ENCODE assay signal across 1 cellular context in the genomic region with DNA sequence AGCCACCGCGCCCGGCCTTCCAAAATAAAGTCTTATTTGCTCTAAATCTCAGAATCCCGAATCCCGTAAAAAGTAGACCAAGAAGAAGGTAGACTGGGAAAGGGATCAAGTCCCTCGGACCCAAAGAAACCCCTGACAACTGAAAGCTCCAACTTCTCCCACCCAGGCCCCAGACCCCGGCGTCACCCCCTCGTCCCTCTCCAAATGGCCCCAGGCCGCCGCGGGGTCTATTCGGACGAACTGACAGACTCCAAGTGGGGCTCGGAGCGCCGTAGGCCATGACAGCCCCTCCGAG.
TF ChIP-seq lines count a peak whose summit lies in the region.

No MANE protein-coding gene starts in this region.

TF ChIP-seq in HepG2, 621 proteins besides CTCF, POLR2A, EP300 and RAD21 (continues in another document):
- TF ChIP-seq, protein P1, sequence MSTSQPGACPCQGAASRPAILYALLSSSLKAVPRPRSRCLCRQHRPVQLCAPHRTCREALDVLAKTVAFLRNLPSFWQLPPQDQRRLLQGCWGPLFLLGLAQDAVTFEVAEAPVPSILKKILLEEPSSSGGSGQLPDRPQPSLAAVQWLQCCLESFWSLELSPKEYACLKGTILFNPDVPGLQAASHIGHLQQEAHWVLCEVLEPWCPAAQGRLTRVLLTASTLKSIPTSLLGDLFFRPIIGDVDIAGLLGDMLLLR (CRISPR knock-in tag; IDR thresholded peaks at IDR 0.05), result 0 out of 2 replicates have a peak, but pooled peaks have one; percentile 7
- no peak for TF ChIP-seq PTBP1 (IDR thresholded peaks at IDR 0.05; ENCODE audit: low read depth, low read length, poor library complexity, severe bottlenecking)
- TF ChIP-seq MAFK (conservative IDR thresholded peaks at IDR 0.05 in 1 of 2, IDR thresholded peaks at IDR 0.05 in 1 of 2; ENCODE audit: low read length in 2 of 2), result no peak
- no peak for TF ChIP-seq NCOR1 (IDR thresholded peaks at IDR 0.05; ENCODE audit: borderline replicate concordance, low read length)
- TF ChIP-seq ZNF547 (CRISPR knock-in tag; IDR thresholded peaks at IDR 0.05), result no peak
- TF ChIP-seq ZNF510 (CRISPR knock-in tag; IDR thresholded peaks at IDR 0.05; ENCODE audit: low read depth), result 0 out of 2 replicates have a peak, but pooled peaks have one; percentile 4
- TF ChIP-seq ZNF772 (CRISPR knock-in tag; IDR thresholded peaks at IDR 0.05), result no peak
- TF ChIP-seq AHR (CRISPR knock-in tag; IDR thresholded peaks at IDR 0.05), result 0 out of 2 replicates have a peak, but pooled peaks have one; percentile 38
- no peak for TF ChIP-seq SP140L (CRISPR knock-in tag; IDR thresholded peaks at IDR 0.05; ENCODE audit: borderline replicate concordance)
- TF ChIP-seq, protein P2, sequence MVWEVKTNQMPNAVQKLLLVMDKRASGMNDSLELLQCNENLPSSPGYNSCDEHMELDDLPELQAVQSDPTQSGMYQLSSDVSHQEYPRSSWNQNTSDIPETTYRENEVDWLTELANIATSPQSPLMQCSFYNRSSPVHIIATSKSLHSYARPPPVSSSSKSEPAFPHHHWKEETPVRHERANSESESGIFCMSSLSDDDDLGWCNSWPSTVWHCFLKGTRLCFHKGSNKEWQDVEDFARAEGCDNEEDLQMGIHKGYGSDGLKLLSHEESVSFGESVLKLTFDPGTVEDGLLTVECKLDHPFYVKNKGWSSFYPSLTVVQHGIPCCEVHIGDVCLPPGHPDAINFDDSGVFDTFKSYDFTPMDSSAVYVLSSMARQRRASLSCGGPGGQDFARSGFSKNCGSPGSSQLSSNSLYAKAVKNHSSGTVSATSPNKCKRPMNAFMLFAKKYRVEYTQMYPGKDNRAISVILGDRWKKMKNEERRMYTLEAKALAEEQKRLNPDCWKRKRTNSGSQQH (CRISPR knock-in tag; IDR thresholded peaks at IDR 0.05; ENCODE audit: low read depth), result no peak
- TF ChIP-seq, protein P3, sequence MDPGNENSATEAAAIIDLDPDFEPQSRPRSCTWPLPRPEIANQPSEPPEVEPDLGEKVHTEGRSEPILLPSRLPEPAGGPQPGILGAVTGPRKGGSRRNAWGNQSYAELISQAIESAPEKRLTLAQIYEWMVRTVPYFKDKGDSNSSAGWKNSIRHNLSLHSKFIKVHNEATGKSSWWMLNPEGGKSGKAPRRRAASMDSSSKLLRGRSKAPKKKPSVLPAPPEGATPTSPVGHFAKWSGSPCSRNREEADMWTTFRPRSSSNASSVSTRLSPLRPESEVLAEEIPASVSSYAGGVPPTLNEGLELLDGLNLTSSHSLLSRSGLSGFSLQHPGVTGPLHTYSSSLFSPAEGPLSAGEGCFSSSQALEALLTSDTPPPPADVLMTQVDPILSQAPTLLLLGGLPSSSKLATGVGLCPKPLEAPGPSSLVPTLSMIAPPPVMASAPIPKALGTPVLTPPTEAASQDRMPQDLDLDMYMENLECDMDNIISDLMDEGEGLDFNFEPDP (CRISPR knock-in tag; conservative IDR thresholded peaks at IDR 0.05), result 0 out of 2 replicates have a peak, but pooled peaks have one; percentile 58
- TF ChIP-seq ZFP36L2 (CRISPR knock-in tag; IDR thresholded peaks at IDR 0.05), result no peak
- no peak for TF ChIP-seq BHLHE40 (IDR thresholded peaks at IDR 0.05; ENCODE audit: low read length)
- TF ChIP-seq, protein P4, sequence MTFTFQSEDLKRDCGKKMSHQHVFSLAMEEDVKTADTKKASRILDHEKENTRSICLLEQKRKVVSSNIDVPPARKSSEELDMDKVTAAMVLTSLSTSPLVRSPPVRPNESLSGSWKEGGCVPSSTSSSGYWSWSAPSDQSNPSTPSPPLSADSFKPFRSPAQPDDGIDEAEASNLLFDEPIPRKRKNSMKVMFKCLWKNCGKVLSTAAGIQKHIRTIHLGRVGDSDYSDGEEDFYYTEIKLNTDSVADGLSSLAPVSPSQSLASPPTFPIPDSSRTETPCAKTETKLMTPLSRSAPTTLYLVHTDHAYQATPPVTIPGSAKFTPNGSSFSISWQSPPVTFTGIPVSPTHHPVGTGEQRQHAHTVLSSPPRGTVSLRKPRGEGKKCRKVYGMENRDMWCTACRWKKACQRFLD (CRISPR knock-in tag; IDR thresholded peaks at IDR 0.05; ENCODE audit: borderline replicate concordance), result 0 out of 2 replicates have a peak, but pooled peaks have one; percentile 40
- TF ChIP-seq, protein P5, sequence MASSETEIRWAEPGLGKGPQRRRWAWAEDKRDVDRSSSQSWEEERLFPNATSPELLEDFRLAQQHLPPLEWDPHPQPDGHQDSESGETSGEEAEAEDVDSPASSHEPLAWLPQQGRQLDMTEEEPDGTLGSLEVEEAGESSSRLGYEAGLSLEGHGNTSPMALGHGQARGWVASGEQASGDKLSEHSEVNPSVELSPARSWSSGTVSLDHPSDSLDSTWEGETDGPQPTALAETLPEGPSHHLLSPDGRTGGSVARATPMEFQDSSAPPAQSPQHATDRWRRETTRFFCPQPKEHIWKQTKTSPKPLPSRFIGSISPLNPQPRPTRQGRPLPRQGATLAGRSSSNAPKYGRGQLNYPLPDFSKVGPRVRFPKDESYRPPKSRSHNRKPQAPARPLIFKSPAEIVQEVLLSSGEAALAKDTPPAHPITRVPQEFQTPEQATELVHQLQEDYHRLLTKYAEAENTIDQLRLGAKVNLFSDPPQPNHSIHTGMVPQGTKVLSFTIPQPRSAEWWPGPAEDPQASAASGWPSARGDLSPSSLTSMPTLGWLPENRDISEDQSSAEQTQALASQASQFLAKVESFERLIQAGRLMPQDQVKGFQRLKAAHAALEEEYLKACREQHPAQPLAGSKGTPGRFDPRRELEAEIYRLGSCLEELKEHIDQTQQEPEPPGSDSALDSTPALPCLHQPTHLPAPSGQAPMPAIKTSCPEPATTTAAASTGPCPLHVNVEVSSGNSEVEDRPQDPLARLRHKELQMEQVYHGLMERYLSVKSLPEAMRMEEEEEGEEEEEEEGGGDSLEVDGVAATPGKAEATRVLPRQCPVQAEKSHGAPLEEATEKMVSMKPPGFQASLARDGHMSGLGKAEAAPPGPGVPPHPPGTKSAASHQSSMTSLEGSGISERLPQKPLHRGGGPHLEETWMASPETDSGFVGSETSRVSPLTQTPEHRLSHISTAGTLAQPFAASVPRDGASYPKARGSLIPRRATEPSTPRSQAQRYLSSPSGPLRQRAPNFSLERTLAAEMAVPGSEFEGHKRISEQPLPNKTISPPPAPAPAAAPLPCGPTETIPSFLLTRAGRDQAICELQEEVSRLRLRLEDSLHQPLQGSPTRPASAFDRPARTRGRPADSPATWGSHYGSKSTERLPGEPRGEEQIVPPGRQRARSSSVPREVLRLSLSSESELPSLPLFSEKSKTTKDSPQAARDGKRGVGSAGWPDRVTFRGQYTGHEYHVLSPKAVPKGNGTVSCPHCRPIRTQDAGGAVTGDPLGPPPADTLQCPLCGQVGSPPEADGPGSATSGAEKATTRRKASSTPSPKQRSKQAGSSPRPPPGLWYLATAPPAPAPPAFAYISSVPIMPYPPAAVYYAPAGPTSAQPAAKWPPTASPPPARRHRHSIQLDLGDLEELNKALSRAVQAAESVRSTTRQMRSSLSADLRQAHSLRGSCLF (CRISPR knock-in tag; IDR thresholded peaks at IDR 0.05; ENCODE audit: borderline replicate concordance), result no peak
- TF ChIP-seq SALL2 (CRISPR knock-in tag; IDR thresholded peaks at IDR 0.05), result no peak
- peak; percentile 4; the same call in 1 of the 2 replicates for TF ChIP-seq DR1 (CRISPR knock-in tag; IDR thresholded peaks at IDR 0.05)
- TF ChIP-seq ZNF225 (CRISPR knock-in tag; IDR thresholded peaks at IDR 0.05), result 0 out of 2 replicates have a peak, but pooled peaks have one; percentile 23
- no peak for TF ChIP-seq KDM3A (CRISPR knock-in tag; IDR thresholded peaks at IDR 0.05; ENCODE audit: low read depth)
- TF ChIP-seq KLF6 (CRISPR knock-in tag; IDR thresholded peaks at IDR 0.05), result no peak
- TF ChIP-seq, protein P6, sequence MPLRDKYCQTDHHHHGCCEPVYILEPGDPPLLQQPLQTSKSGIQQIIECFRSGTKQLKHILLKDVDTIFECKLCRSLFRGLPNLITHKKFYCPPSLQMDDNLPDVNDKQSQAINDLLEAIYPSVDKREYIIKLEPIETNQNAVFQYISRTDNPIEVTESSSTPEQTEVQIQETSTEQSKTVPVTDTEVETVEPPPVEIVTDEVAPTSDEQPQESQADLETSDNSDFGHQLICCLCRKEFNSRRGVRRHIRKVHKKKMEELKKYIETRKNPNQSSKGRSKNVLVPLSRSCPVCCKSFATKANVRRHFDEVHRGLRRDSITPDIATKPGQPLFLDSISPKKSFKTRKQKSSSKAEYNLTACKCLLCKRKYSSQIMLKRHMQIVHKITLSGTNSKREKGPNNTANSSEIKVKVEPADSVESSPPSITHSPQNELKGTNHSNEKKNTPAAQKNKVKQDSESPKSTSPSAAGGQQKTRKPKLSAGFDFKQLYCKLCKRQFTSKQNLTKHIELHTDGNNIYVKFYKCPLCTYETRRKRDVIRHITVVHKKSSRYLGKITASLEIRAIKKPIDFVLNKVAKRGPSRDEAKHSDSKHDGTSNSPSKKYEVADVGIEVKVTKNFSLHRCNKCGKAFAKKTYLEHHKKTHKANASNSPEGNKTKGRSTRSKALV (CRISPR knock-in tag; IDR thresholded peaks at IDR 0.05), result peak; percentile 49; the same call in 1 of the 2 replicates
- no peak for TF ChIP-seq IRX3 (CRISPR knock-in tag; IDR thresholded peaks at IDR 0.05; ENCODE audit: borderline replicate concordance, low read depth)
- no peak for TF ChIP-seq GATA4 (IDR thresholded peaks at IDR 0.05; ENCODE audit: borderline replicate concordance, low read depth)
- TF ChIP-seq ATF3 (CRISPR knock-in tag; IDR thresholded peaks at IDR 0.05), result no peak
- no peak for TF ChIP-seq ZNF362 (CRISPR knock-in tag; IDR thresholded peaks at IDR 0.05; ENCODE audit: borderline replicate concordance)
- TF ChIP-seq TCF7L2 (IDR thresholded peaks at IDR 0.05; ENCODE audit: low read depth, low read length), result no peak
- TF ChIP-seq, protein P7, sequence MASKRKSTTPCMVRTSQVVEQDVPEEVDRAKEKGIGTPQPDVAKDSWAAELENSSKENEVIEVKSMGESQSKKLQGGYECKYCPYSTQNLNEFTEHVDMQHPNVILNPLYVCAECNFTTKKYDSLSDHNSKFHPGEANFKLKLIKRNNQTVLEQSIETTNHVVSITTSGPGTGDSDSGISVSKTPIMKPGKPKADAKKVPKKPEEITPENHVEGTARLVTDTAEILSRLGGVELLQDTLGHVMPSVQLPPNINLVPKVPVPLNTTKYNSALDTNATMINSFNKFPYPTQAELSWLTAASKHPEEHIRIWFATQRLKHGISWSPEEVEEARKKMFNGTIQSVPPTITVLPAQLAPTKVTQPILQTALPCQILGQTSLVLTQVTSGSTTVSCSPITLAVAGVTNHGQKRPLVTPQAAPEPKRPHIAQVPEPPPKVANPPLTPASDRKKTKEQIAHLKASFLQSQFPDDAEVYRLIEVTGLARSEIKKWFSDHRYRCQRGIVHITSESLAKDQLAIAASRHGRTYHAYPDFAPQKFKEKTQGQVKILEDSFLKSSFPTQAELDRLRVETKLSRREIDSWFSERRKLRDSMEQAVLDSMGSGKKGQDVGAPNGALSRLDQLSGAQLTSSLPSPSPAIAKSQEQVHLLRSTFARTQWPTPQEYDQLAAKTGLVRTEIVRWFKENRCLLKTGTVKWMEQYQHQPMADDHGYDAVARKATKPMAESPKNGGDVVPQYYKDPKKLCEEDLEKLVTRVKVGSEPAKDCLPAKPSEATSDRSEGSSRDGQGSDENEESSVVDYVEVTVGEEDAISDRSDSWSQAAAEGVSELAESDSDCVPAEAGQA (IDR thresholded peaks at IDR 0.05; ENCODE audit: low read depth), result no peak
- TF ChIP-seq, protein P7 (CRISPR knock-in tag; IDR thresholded peaks at IDR 0.05; ENCODE audit: borderline replicate concordance), result 0 out of 2 replicates have a peak, but pooled peaks have one; percentile 59
- TF ChIP-seq ZSCAN25 (CRISPR knock-in tag; IDR thresholded peaks at IDR 0.05), result no peak
- TF ChIP-seq ZNF235 (CRISPR knock-in tag; IDR thresholded peaks at IDR 0.05; ENCODE audit: borderline replicate concordance), result 0 out of 2 replicates have a peak, but pooled peaks have one; percentile 22
- 0 out of 2 replicates have a peak, but pooled peaks have one; percentile 33 for TF ChIP-seq HOXA5 (CRISPR knock-in tag; IDR thresholded peaks at IDR 0.05)
- no peak for TF ChIP-seq ATM (IDR thresholded peaks at IDR 0.05; ENCODE audit: borderline replicate concordance)
- TF ChIP-seq NFKB2 (CRISPR knock-in tag; IDR thresholded peaks at IDR 0.05; ENCODE audit: borderline replicate concordance), result no peak
- no peak for TF ChIP-seq ZFP36L1 (CRISPR knock-in tag; IDR thresholded peaks at IDR 0.05)
- no peak for TF ChIP-seq ZNF652 (CRISPR knock-in tag; IDR thresholded peaks at IDR 0.05; ENCODE audit: borderline replicate concordance, low read depth)
